Comparison of ENCODE assay signal across 1 cellular context in genomic region chr6:137095651-137096238, GRCh38.
TF ChIP-seq lines count a peak whose summit lies in the region.

No MANE protein-coding gene starts in this region.

TF ChIP-seq in GM12878, 131 proteins besides CTCF, POLR2A, EP300 and RAD21 (continued from another document):
- TF ChIP-seq HSF1 (IDR thresholded peaks at IDR 0.05; ENCODE audit: low read depth, low read length) (no peak), JUNB (IDR thresholded peaks at IDR 0.05) (peak; percentile 58), CREB1 (IDR thresholded peaks at IDR 0.05; ENCODE audit: low read depth) (peak; percentile 36; the same call in 1 of the 2 replicates), HDAC2 (IDR thresholded peaks at IDR 0.05) (no peak), NBN (IDR thresholded peaks at IDR 0.05) (peak; percentile 52; the same call in 1 of the 2 replicates), IRF5 (IDR thresholded peaks at IDR 0.05; ENCODE audit: borderline replicate concordance) (no peak), KLF5 (IDR thresholded peaks at IDR 0.05; ENCODE audit: partially characterized antibody) (no peak), ZSCAN29 (IDR thresholded peaks at IDR 0.05) (no peak), IKZF2 (IDR thresholded peaks at IDR 0.05) (peak; percentile 85 to 91), ZNF24 (IDR thresholded peaks at IDR 0.05) (peak; percentile 26; the same call in 1 of the 2 replicates), USF2 (IDR thresholded peaks at IDR 0.05; ENCODE audit: borderline replicate concordance, low read depth, low read length) (no peak), CUX1 (IDR thresholded peaks at IDR 0.05; ENCODE audit: insufficient replicate concordance, low read depth, low read length) (peak; percentile 81), CREM (IDR thresholded peaks at IDR 0.05; ENCODE audit: low read depth) (peak; percentile 76), SREBF1 (IDR thresholded peaks at IDR 0.05; ENCODE audit: low read length) (no peak), RUNX3 (IDR thresholded peaks at IDR 0.05; ENCODE audit: low read length) (peak; percentile 84), NFYA (IDR thresholded peaks at IDR 0.05; ENCODE audit: borderline replicate concordance, low read depth, low read length) (no peak), TARDBP (IDR thresholded peaks at IDR 0.05; ENCODE audit: borderline replicate concordance) (no peak), ZBTB4 (CRISPR knock-in tag; IDR thresholded peaks at IDR 0.05) (no peak), SRF (IDR thresholded peaks at IDR 0.05; ENCODE audit: low read depth in 2 of 2, low read length in 2 of 2) (no peak), ATF7 (IDR thresholded peaks at IDR 0.05; ENCODE audit: low read depth) (peak; percentile 86), EED (IDR thresholded peaks at IDR 0.05; ENCODE audit: low read depth) (peak; percentile 84), USF1 (IDR thresholded peaks at IDR 0.05; ENCODE audit: borderline replicate concordance, extremely low read length, insufficient read depth, low read depth, low read length) (no peak), RCOR1 (conservative IDR thresholded peaks at IDR 0.05; ENCODE audit: low read depth, low read length) (no peak)
- TF ChIP-seq, protein P1, sequence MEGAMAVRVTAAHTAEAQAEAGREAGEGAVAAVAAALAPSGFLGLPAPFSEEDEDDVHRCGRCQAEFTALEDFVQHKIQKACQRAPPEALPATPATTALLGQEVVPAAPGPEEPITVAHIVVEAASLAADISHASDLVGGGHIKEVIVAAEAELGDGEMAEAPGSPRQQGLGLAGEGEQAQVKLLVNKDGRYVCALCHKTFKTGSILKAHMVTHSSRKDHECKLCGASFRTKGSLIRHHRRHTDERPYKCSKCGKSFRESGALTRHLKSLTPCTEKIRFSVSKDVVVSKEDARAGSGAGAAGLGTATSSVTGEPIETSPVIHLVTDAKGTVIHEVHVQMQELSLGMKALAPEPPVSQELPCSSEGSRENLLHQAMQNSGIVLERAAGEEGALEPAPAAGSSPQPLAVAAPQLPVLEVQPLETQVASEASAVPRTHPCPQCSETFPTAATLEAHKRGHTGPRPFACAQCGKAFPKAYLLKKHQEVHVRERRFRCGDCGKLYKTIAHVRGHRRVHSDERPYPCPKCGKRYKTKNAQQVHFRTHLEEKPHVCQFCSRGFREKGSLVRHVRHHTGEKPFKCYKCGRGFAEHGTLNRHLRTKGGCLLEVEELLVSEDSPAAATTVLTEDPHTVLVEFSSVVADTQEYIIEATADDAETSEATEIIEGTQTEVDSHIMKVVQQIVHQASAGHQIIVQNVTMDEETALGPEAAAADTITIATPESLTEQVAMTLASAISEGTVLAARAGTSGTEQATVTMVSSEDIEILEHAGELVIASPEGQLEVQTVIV (IDR thresholded peaks at IDR 0.05; ENCODE audit: borderline replicate concordance, partially characterized antibody): no peak
- TF ChIP-seq, protein P2, sequence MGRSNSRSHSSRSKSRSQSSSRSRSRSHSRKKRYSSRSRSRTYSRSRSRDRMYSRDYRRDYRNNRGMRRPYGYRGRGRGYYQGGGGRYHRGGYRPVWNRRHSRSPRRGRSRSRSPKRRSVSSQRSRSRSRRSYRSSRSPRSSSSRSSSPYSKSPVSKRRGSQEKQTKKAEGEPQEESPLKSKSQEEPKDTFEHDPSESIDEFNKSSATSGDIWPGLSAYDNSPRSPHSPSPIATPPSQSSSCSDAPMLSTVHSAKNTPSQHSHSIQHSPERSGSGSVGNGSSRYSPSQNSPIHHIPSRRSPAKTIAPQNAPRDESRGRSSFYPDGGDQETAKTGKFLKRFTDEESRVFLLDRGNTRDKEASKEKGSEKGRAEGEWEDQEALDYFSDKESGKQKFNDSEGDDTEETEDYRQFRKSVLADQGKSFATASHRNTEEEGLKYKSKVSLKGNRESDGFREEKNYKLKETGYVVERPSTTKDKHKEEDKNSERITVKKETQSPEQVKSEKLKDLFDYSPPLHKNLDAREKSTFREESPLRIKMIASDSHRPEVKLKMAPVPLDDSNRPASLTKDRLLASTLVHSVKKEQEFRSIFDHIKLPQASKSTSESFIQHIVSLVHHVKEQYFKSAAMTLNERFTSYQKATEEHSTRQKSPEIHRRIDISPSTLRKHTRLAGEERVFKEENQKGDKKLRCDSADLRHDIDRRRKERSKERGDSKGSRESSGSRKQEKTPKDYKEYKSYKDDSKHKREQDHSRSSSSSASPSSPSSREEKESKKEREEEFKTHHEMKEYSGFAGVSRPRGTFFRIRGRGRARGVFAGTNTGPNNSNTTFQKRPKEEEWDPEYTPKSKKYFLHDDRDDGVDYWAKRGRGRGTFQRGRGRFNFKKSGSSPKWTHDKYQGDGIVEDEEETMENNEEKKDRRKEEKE (IDR thresholded peaks at IDR 0.05): no peak
- TF ChIP-seq, protein P3, sequence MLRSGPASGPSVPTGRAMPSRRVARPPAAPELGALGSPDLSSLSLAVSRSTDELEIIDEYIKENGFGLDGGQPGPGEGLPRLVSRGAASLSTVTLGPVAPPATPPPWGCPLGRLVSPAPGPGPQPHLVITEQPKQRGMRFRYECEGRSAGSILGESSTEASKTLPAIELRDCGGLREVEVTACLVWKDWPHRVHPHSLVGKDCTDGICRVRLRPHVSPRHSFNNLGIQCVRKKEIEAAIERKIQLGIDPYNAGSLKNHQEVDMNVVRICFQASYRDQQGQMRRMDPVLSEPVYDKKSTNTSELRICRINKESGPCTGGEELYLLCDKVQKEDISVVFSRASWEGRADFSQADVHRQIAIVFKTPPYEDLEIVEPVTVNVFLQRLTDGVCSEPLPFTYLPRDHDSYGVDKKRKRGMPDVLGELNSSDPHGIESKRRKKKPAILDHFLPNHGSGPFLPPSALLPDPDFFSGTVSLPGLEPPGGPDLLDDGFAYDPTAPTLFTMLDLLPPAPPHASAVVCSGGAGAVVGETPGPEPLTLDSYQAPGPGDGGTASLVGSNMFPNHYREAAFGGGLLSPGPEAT (IDR thresholded peaks at IDR 0.05; ENCODE audit: low read depth): peak; percentile 80; the same call in 1 of the 2 replicates
